In the genomic region with DNA sequence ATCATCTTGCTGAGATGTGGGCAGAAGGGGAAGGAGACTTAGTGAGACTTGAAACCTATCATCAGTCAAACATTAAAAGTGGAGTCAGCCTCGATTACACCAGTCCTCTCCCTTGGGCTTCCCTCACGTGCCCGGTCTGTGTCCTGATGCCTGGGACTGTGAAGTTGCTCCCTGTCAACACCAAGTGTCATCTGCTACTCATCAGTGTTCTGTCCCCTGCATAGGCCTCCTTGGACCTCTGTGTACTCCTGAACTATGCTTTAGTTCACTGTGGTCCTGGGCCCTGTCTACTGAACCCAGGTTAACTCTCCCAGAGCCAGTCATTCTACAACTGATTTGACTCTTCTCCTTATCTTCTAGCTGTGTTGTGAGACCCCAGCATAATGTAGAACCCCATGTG, we compare ENCODE assay signal across 9 cellular contexts.
"Had no signal": no experiment of that assay in that cellular context is flagged by ENCODE, and none has a peak within 500 bp of the region (broad histone marks: within the 10 kb centered on the region; RNA-seq: fewer than 3 reads in every experiment).

No MANE protein-coding gene starts in this region.

- H3K4me3 Mint-ChIP-seq: GM23338, H9, HFFc6 had no signal

- H3K27ac Mint-ChIP-seq: GM23338, HFFc6 had no signal

- H3K4me1 Mint-ChIP-seq: GM23338 had no signal

- DNase-seq: GM23248, GOT3, H7, H9, HCEC 1CT, HFFc6 had no signal

- H3K27ac ChIP-seq: GM23248 had no signal

- H3K4me3 ChIP-seq: GM23248, GM23338, HAP-1 had no signal

- H3K9me3 ChIP-seq: HAP-1 had no signal

- H3K4me1 ChIP-seq: HAP-1 had no signal

- ATAC-seq: GM23338, HCT116 had no signal
